In the genomic region with DNA sequence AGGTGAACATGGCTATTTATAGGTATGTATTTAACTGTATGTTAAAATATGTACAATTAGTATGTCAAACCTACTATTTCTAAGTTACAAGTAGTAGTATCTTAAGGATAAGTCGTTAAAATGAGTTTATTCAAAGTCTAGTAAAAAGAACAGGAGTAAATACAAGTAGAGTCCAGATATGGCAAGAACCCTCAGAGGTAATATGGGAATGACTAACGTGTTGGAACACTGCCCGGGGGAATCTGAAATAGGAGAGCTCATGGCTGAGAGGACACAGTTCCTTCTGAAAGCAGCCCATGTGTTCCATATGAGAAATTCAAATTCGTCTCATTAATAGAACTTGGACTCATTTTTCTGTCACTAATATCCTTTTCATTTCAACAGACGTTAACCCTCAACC, we compare ENCODE assay signal across 10 cellular contexts.
A peak's percentile ranks its signal among the peaks of the same experiment; 100 is the strongest.
DNase-seq lines count a peak whose midpoint lies in the region; ATAC-seq, FAIRE-seq and TF ChIP-seq lines count a peak whose summit lies in the region.
"Had no signal": no experiment of that assay in that cellular context is flagged by ENCODE, and none has a peak within 500 bp of the region (broad histone marks: within the 10 kb centered on the region; RNA-seq: fewer than 3 reads in every experiment).

No MANE protein-coding gene starts in this region.

- TF ChIP-seq POLR2A in testis (IDR thresholded peaks at IDR 0.05): no peak

- no peak overlapping the region for H3K27ac Mint-ChIP-seq in activated CD4-positive, alpha-beta T cell treated with anti-CD3 and anti-CD28 coated beads for 36 hours
- H3K27ac Mint-ChIP-seq in progenitor cell of endocrine pancreas: no peak overlapping the region
- H3K27ac Mint-ChIP-seq in immature natural killer cell: no peak overlapping the region
- H3K27ac Mint-ChIP-seq: activated naive CD8-positive, alpha-beta T cell treated with anti-CD3 and anti-CD28 coated beads for 36 hours; T-cell had no signal

- no peaks in the 10 kb centered on the region for H3K36me3 Mint-ChIP-seq in activated CD4-positive, alpha-beta T cell treated with anti-CD3 and anti-CD28 coated beads for 36 hours (ENCODE audit: low read depth)
- no peaks in the 10 kb centered on the region for H3K36me3 Mint-ChIP-seq in progenitor cell of endocrine pancreas (ENCODE audit: insufficient read depth)
- H3K36me3 Mint-ChIP-seq in immature natural killer cell: no peaks in the 10 kb centered on the region
- H3K36me3 Mint-ChIP-seq: activated naive CD8-positive, alpha-beta T cell treated with anti-CD3 and anti-CD28 coated beads for 36 hours; T-cell had no signal

- POLR2A ChIA-PET in activated CD4-positive, alpha-beta T cell treated with anti-CD3 and anti-CD28 coated beads for 36 hours (lab: Charles Lee): no interaction called here

- ATAC-seq in RWPE2 (ENCODE audit: low read depth) (peak; percentile 83), Right ventricle myocardium superior (ENCODE audit: poor library complexity) (peak; percentile 94), HG03442 (IDR thresholded peaks at IDR 0.05; ENCODE audit: unreplicated experiment) (no peak)
- ATAC-seq in activated CD4-positive, alpha-beta T cell treated with anti-CD3 and anti-CD28 coated beads for 36 hours: no peak
- ATAC-seq: T-cell had no signal

- DNase-seq in HTR-8/SVneo (ENCODE audit: insufficient read length, low spot score) (peak; percentile 11), RWPE2 (ENCODE audit: low spot score) (no peak), Right ventricle myocardium superior (peak; percentile 46), testis (peak; percentile 75), progenitor cell of endocrine pancreas (ENCODE audit: low spot score, unreplicated experiment) (no peak), immature natural killer cell (no peak)
- DNase-seq in activated CD4-positive, alpha-beta T cell treated with anti-CD3 and anti-CD28 coated beads for 36 hours: no peak
- DNase-seq: activated naive CD8-positive, alpha-beta T cell treated with anti-CD3 and anti-CD28 coated beads for 36 hours; T-cell had no signal

- H3K4me1 ChIP-seq in RWPE2 (ENCODE audit: insufficient read depth, poor library complexity, severe bottlenecking) (no peaks in the 10 kb centered on the region), testis (peaks cover 4% of the 10 kb centered on the region)

- H3K36me3 ChIP-seq in RWPE2 (ENCODE audit: low read depth): no peaks in the 10 kb centered on the region
- no peaks in the 10 kb centered on the region for H3K36me3 ChIP-seq in testis (ENCODE audit: low read depth, missing control alignments)

- FAIRE-seq in HTR-8/SVneo (lab: Jason Lieb, UNC): no peak

- intact Hi-C loops in Right ventricle myocardium superior (cut with DNase I): no loop called here
- intact Hi-C loops in testis (cut with DNase I; ENCODE audit: low total_unique reads): no loop called here
- intact Hi-C loops in activated CD4-positive, alpha-beta T cell treated with anti-CD3 and anti-CD28 coated beads for 36 hours (cut with DNase I, micrococcal nuclease): no loop called here

- no peaks in the 10 kb centered on the region for H3K4me1 Mint-ChIP-seq in activated CD4-positive, alpha-beta T cell treated with anti-CD3 and anti-CD28 coated beads for 36 hours
- H3K4me1 Mint-ChIP-seq in progenitor cell of endocrine pancreas (ENCODE audit: low read depth) (no peaks in the 10 kb centered on the region), immature natural killer cell (no peaks in the 10 kb centered on the region)
- H3K4me1 Mint-ChIP-seq: activated naive CD8-positive, alpha-beta T cell treated with anti-CD3 and anti-CD28 coated beads for 36 hours; T-cell had no signal

- 45 to 53% methylated on average over 5 of the region's 5 CpGs for WGBS in testis, 2 donors

- peaks cover 9% of the 10 kb centered on the region for H3K27me3 Mint-ChIP-seq in activated CD4-positive, alpha-beta T cell treated with anti-CD3 and anti-CD28 coated beads for 36 hours
- H3K27me3 Mint-ChIP-seq in progenitor cell of endocrine pancreas (peaks cover 22% of the 10 kb centered on the region), immature natural killer cell (ENCODE audit: low read depth in 3 of 3) (peaks cover 0 to 5% (median 3%) of the 10 kb centered on the region in 3 donors)

- CTCF ChIA-PET in activated CD4-positive, alpha-beta T cell treated with anti-CD3 and anti-CD28 coated beads for 36 hours (lab: Charles Lee): no interaction called here

- TF ChIP-seq CTCF in RWPE2 (IDR thresholded peaks at IDR 0.05; ENCODE audit: poor library complexity, severe bottlenecking): no peak
- TF ChIP-seq CTCF in testis (IDR thresholded peaks at IDR 0.05): no peak
- TF ChIP-seq CTCF in progenitor cell of endocrine pancreas (IDR thresholded peaks at IDR 0.05; ENCODE audit: unreplicated experiment): no peak

- no peaks in the 10 kb centered on the region for H3K27me3 ChIP-seq in RWPE2 (ENCODE audit: insufficient read depth, poor library complexity, severe bottlenecking)
- no peaks in the 10 kb centered on the region for H3K27me3 ChIP-seq in testis

- no peak overlapping the region for H3K27ac ChIP-seq in RWPE2 (ENCODE audit: poor library complexity, severe bottlenecking)
- H3K27ac ChIP-seq in testis: no peak overlapping the region

- H3K9me3 Mint-ChIP-seq in activated CD4-positive, alpha-beta T cell treated with anti-CD3 and anti-CD28 coated beads for 36 hours (ENCODE audit: low read depth): no peaks in the 10 kb centered on the region
- H3K9me3 Mint-ChIP-seq in progenitor cell of endocrine pancreas (ENCODE audit: low read depth) (peaks cover 11% of the 10 kb centered on the region), immature natural killer cell (peaks cover 0 to 2% (median 0%) of the 10 kb centered on the region in 6 donors)
- H3K9me3 Mint-ChIP-seq: activated naive CD8-positive, alpha-beta T cell treated with anti-CD3 and anti-CD28 coated beads for 36 hours had no signal

- no peak overlapping the region for H3K4me3 Mint-ChIP-seq in activated CD4-positive, alpha-beta T cell treated with anti-CD3 and anti-CD28 coated beads for 36 hours
- H3K4me3 Mint-ChIP-seq in progenitor cell of endocrine pancreas (ENCODE audit: low read depth) (no peak overlapping the region), immature natural killer cell (no peak overlapping the region)
- H3K4me3 Mint-ChIP-seq: activated naive CD8-positive, alpha-beta T cell treated with anti-CD3 and anti-CD28 coated beads for 36 hours; T-cell had no signal

- H3K4me3 ChIP-seq in RWPE2 (ENCODE audit: severe bottlenecking): no peak overlapping the region
- no peak overlapping the region for H3K4me3 ChIP-seq in testis

- no peaks in the 10 kb centered on the region for H3K9me3 ChIP-seq in RWPE2 (ENCODE audit: severe bottlenecking)
- no peaks in the 10 kb centered on the region for H3K9me3 ChIP-seq in testis

Comparison
In these comparisons a context has a peak if more than half of its experiments do, and no peak if none do; other contexts are left out.
1. DNase-seq: peak in HTR-8/SVneo (single experiment), Right ventricle myocardium superior (single experiment) and testis (single experiment); none in RWPE2 (single experiment), activated CD4-positive, alpha-beta T cell treated with anti-CD3 and anti-CD28 coated beads for 36 hours (single experiment), progenitor cell of endocrine pancreas (single experiment) and immature natural killer cell (0 of 3).
2. ATAC-seq: peak in RWPE2 (single experiment) and Right ventricle myocardium superior (single experiment); none in activated CD4-positive, alpha-beta T cell treated with anti-CD3 and anti-CD28 coated beads for 36 hours (single experiment) and HG03442 (single experiment).